ENCODE assay signal across 12 cellular contexts in genomic region chr3:195268608-195269309, GRCh38. TPM values are rescaled to one million over a fixed set of nuclear protein-coding genes. Genes with fewer than 3 reads are reported as not detected.
DNase-seq lines count a peak whose midpoint lies in the region; ATAC-seq, FAIRE-seq and TF ChIP-seq lines count a peak whose summit lies in the region.
"Had no signal": no experiment of that assay in that cellular context is flagged by ENCODE, and none has a peak within 500 bp of the region (broad histone marks: within the 10 kb centered on the region; RNA-seq: fewer than 3 reads in every experiment).

No MANE protein-coding gene starts in this region.

- H3K36me3 ChIP-seq in SK-N-SH (replicated peaks in 1 of 2; ENCODE audit: control insufficient read depth in 1 of 2, insufficient read depth in 2 of 2, low read length in 1 of 2) (peaks cover 0 to 9% of the 10 kb centered on the region in 2 experiments), GM12878 (ENCODE audit: control insufficient read depth in 2 of 2, insufficient read depth in 2 of 2, low read length in 1 of 2) (no peaks in the 10 kb centered on the region), heart right ventricle (peaks cover 0 to 24% (median 0%) of the 10 kb centered on the region in 9 donors)
- H3K36me3 ChIP-seq: ascending aorta had no signal

- H3K27ac ChIP-seq in SK-N-SH (ENCODE audit: low read depth in 2 of 2, low read length in 1 of 2), result no peak overlapping the region; a peak in 1 of 4 replicates
- no peak overlapping the region for H3K27ac ChIP-seq in GM12878 (ENCODE audit: control insufficient read depth, insufficient read depth)
- no peak overlapping the region for H3K27ac ChIP-seq in heart right ventricle
- H3K27ac ChIP-seq: 22Rv1, ascending aorta, testis had no signal

- no peaks in the 10 kb centered on the region for H3K27me3 Mint-ChIP-seq in natural killer cell treated with Interleukin-12 subunit alpha and Interleukin-12 subunit beta and Interleukin-15 and Interleukin-18, amount 100 ng/mL, for 72 hours

- no peaks in the 10 kb centered on the region for H3F3A ChIP-seq in SK-N-SH (replicated peaks; ENCODE audit: insufficient read depth)

- H3K27ac Mint-ChIP-seq in natural killer cell treated with Interleukin-12 subunit alpha and Interleukin-12 subunit beta and Interleukin-15 and Interleukin-18, amount 100 ng/mL, for 72 hours, result peak overlapping the region in 1 of 2 donors; percentile 31

- H3K9ac ChIP-seq in SK-N-SH (no peak overlapping the region), GM12878 (ENCODE audit: control insufficient read depth, insufficient read depth, low read length) (no peak overlapping the region)

- ATAC-seq in SK-N-SH treated with all-trans-retinoic acid at 6 μM for 48 hours (no peak), GM12878 (no peak), heart right ventricle (no peak)
- no peak for ATAC-seq in natural killer cell treated with Interleukin-12 subunit alpha and Interleukin-12 subunit beta and Interleukin-15 and Interleukin-18, amount 100 ng/mL, for 72 hours
- ATAC-seq: left cardiac atrium had no signal

- H3K79me2 ChIP-seq in SK-N-SH (ENCODE audit: insufficient read depth), result peaks cover 50% of the 10 kb centered on the region
- peaks cover 6% of the 10 kb centered on the region for H3K79me2 ChIP-seq in GM12878 (ENCODE audit: control insufficient read depth, insufficient read depth, low read length)

- 98% methylated on average over 9 of the region's 10 CpGs for WGBS in SK-N-SH (ENCODE audit: low lambda C conversion rate)
- 89% methylated on average over 10 of the region's 10 CpGs for WGBS in GM12878 (ENCODE audit: insufficient coverage, insufficient replicate concordance, low lambda C conversion rate, missing lambda C conversion rate)
- 96 to 98% methylated on average over 10 of the region's 10 CpGs for WGBS in heart right ventricle, 2 donors

- in situ Hi-C loops in GM12878 (cut with MboI), result loop anchor here (5.0 kb wide), 1 partner anchor 596 kb away; the partner anchor contains the start of gene LSG1

- H3K9me3 Mint-ChIP-seq in natural killer cell treated with Interleukin-12 subunit alpha and Interleukin-12 subunit beta and Interleukin-15 and Interleukin-18, amount 100 ng/mL, for 72 hours, result no peaks in the 10 kb centered on the region

- H3K4me3 Mint-ChIP-seq in natural killer cell treated with Interleukin-12 subunit alpha and Interleukin-12 subunit beta and Interleukin-15 and Interleukin-18, amount 100 ng/mL, for 72 hours, result peak overlapping the region; percentile 74

- H3K4me2 ChIP-seq in SK-N-SH (peak overlapping the region; percentile 99; the same call in 1 of the 2 replicates), GM12878 (ENCODE audit: control insufficient read depth, insufficient read depth) (peak overlapping the region; percentile 7; the same call in 1 of the 2 replicates)

- H2AFZ ChIP-seq in SK-N-SH (ENCODE audit: low read depth), result no peak overlapping the region
- H2AFZ ChIP-seq in GM12878 (ENCODE audit: control insufficient read depth, low read depth, low read length), result no peak overlapping the region

- H3K36me3 Mint-ChIP-seq in natural killer cell treated with Interleukin-12 subunit alpha and Interleukin-12 subunit beta and Interleukin-15 and Interleukin-18, amount 100 ng/mL, for 72 hours, result no peaks in the 10 kb centered on the region

- H3K27me3 ChIP-seq in SK-N-SH (ENCODE audit: insufficient read depth), result no peaks in the 10 kb centered on the region
- no peaks in the 10 kb centered on the region for H3K27me3 ChIP-seq in GM12878 (replicated peaks in 1 of 2; ENCODE audit: control insufficient read depth in 2 of 2, insufficient read depth in 2 of 2, low read length in 1 of 2)
- H3K27me3 ChIP-seq in heart right ventricle, result no peaks in the 10 kb centered on the region
- H3K27me3 ChIP-seq: ascending aorta, testis had no signal

- TF ChIP-seq RAD21 in SK-N-SH (IDR thresholded peaks at IDR 0.05; ENCODE audit: low read length) (no peak), GM12878 (IDR thresholded peaks at IDR 0.05; ENCODE audit: insufficient read depth, low read depth, low read length) (no peak)

- SMC1A ChIA-PET in GM12878 (lab: Charles Lee; ENCODE audit: uncharacterized antibody, unreplicated experiment), result interaction anchor here (0.6 to 4.3 kb wide), 4 partner anchors 256 to 659 kb away, joined by 3 to 66 read pairs (median 26); no protein-coding TSS in a partner anchor

- H3K4me3 ChIP-seq in SK-N-SH (ENCODE audit: low read depth in 2 of 2, low read length in 1 of 2) (no peak overlapping the region), HFF-Myc (replicated peaks; ENCODE audit: low read depth, low read length) (peak overlapping the region; percentile 79), GM12878 (0 out of 2 replicates have a peak overlapping the region, but pooled peaks have one; percentile 85), heart right ventricle (no peak overlapping the region)
- H3K4me3 ChIP-seq: testis had no signal

- H3K9me3 ChIP-seq in SK-N-SH (no peaks in the 10 kb centered on the region), GM12878 (replicated peaks; ENCODE audit: control insufficient read depth, insufficient read depth, low read length) (no peaks in the 10 kb centered on the region), heart right ventricle (no peaks in the 10 kb centered on the region)
- H3K9me3 ChIP-seq: ascending aorta, testis had no signal

- H4K20me1 ChIP-seq in SK-N-SH (ENCODE audit: insufficient read depth) (peaks cover 6% of the 10 kb centered on the region; the same call in 1 of the 2 replicates), GM12878 (ENCODE audit: control insufficient read depth, insufficient read depth) (no peaks in the 10 kb centered on the region)

- no TSS peak for BruUV-seq in GM12878 (replicated peaks; lab: Mats Ljungman, UMichigan)

- POLR2A ChIA-PET in SK-N-SH (lab: Yijun Ruan, JAX), result no interaction called here
- POLR2A ChIA-PET in GM12878 (lab: Charles Lee), result interaction anchor here (0.7 to 1.0 kb wide), 2 partner anchors 274 to 712 kb away, joined by 3 to 4 read pairs; partner anchors contain the start of gene PPP1R2

- CTCF ChIA-PET in SK-N-SH (lab: Yijun Ruan, JAX) (interaction anchor here (1.0 to 5.9 kb wide), 10 partner anchors 9 to 596 kb away, joined by 3 to 216 read pairs (median 12); partner anchors contain the start of genes FAM43A and LSG1), GM12878 (lab: Yijun Ruan, JAX) (interaction anchor here (0.6 to 3.9 kb wide), 16 partner anchors 7 to 935 kb away, joined by 3 to 179 read pairs (median 20); partner anchors contain the start of genes ACAP2, FAM43A, LSG1 and PPP1R2)

- peaks cover 0 to 22% of the 10 kb centered on the region in 2 experiments; a peak in 2 of 4 replicates for H3K4me1 ChIP-seq in SK-N-SH (ENCODE audit: control insufficient read depth in 1 of 2, insufficient read depth in 2 of 2, low read depth in 1 of 2, low read length in 1 of 2)
- peaks cover 10% of the 10 kb centered on the region; the same call in 1 of the 2 replicates for H3K4me1 ChIP-seq in GM12878 (ENCODE audit: control insufficient read depth, insufficient read depth, low read length)
- peaks cover 8 to 30% (median 23%) of the 10 kb centered on the region in 9 donors for H3K4me1 ChIP-seq in heart right ventricle

- no peak for TF ChIP-seq EP300 in SK-N-SH (IDR thresholded peaks at IDR 0.05; ENCODE audit: borderline replicate concordance in 1 of 2, low read depth in 1 of 2, low read length in 1 of 2)
- no peak for TF ChIP-seq EP300 in GM12878 (IDR thresholded peaks at IDR 0.05; ENCODE audit: borderline replicate concordance in 1 of 2, control insufficient read depth in 1 of 2, low read depth in 2 of 2, low read length in 2 of 2)

- H3K4me1 Mint-ChIP-seq in natural killer cell treated with Interleukin-12 subunit alpha and Interleukin-12 subunit beta and Interleukin-15 and Interleukin-18, amount 100 ng/mL, for 72 hours (ENCODE audit: low read depth in 2 of 2), result peaks cover 26 to 28% of the 10 kb centered on the region in 2 donors

- FAIRE-seq in GM12878 (lab: Jason Lieb, UNC), result no peak

- H3K9me2 ChIP-seq in SK-N-SH, result no peaks in the 10 kb centered on the region

- intact Hi-C loops in GM12878 (cut with micrococcal nuclease; ENCODE audit: unreplicated experiment), result loop anchor here (10.0 kb wide), 1 partner anchor 934 kb away; no protein-coding TSS in a partner anchor
- intact Hi-C loops in heart right ventricle (cut with DNase I), result no loop called here

- TF ChIP-seq CTCF in SK-N-SH (IDR thresholded peaks at IDR 0.05), result no peak
- no peak for TF ChIP-seq CTCF in HFF-Myc (IDR thresholded peaks at IDR 0.05; ENCODE audit: low read depth, low read length, missing control alignments)
- no peak for TF ChIP-seq CTCF in GM12878 (IDR thresholded peaks at IDR 0.05 in 2 of 3, conservative IDR thresholded peaks at IDR 0.05 in 1 of 3; ENCODE audit: control insufficient read depth in 2 of 3, extremely low read depth in 1 of 3, insufficient read depth in 1 of 3, low read depth in 3 of 3, low read length in 3 of 3)
- TF ChIP-seq CTCF in heart right ventricle (IDR thresholded peaks at IDR 0.05), result no peak

- no peak for DNase-seq in SK-N-SH
- DNase-seq in HFF-Myc (ENCODE audit: extremely low read depth, low read depth), result no peak
- no peak for DNase-seq in GM12878 (ENCODE audit: low read depth, low spot score)
- no peak for DNase-seq in natural killer cell treated with Interleukin-12 subunit alpha and Interleukin-12 subunit beta and Interleukin-15 and Interleukin-18, amount 100 ng/mL, for 72 hours (ENCODE audit: low spot score)
- no peak for DNase-seq in heart right ventricle
- DNase-seq in epidermal melanocyte (ENCODE audit: insufficient read length, low spot score), result no peak
- no peak for DNase-seq in SIG-M5 (lab: John Stamatoyannopoulos, UW)
- DNase-seq: left cardiac atrium, testis had no signal

- no peak for TF ChIP-seq POLR2A in GM12878 (IDR thresholded peaks at IDR 0.05; ENCODE audit: low read depth, low read length)

- RAD21 ChIA-PET in GM12878 (lab: Charles Lee; ENCODE audit: unreplicated experiment), result interaction anchor here (0.8 to 3.5 kb wide), 5 partner anchors 141 to 586 kb away, joined by 3 to 84 read pairs (median 32); partner anchors contain the start of gene PPP1R2

RNA-seq across cellular contexts. Expression of gene XXYLT1, which starts 2.2 kb away (rescaled TPM):
- 22.1 and 22.6 TPM in 2 replicates for polyA plus RNA-seq in SK-N-SH (2012; rRNA removed)
- 16.8 and 22.2 TPM in 2 replicates for polyA plus RNA-seq in SK-N-SH (2012; cell fraction: cytosol; rRNA removed)
- 18.7 and 23.2 TPM in 2 replicates for polyA plus RNA-seq in SK-N-SH (2012; cell fraction: nucleus; rRNA removed)
- total RNA-seq in GM12878 (2013; cell fraction: nucleolus; rRNA removed), result 3.3 and 6.3 TPM in 2 replicates
- total RNA-seq in GM12878 (2014; rRNA removed), result 13.8 and 14.2 TPM in 2 replicates
- total RNA-seq in GM12878 (2014; rRNA removed; fragmentation: Illumina TruSeq; extraction: Trizol), result 7.0 and 8.4 TPM in 2 replicates
- 12.4 TPM in 2 replicates for total RNA-seq in GM12878 (2021)
- polyA plus RNA-seq in GM12878 (2011; ENCODE audit: low read depth), result 2.3 TPM
- polyA plus RNA-seq in GM12878 (2011; rRNA removed), result 4.7 and 7.4 TPM in 2 replicates
- 8.5 and 11.3 TPM in 2 replicates for polyA plus RNA-seq in GM12878 (2011; cell fraction: cytosol; rRNA removed)
- 4.8 and 6.5 TPM in 2 replicates for polyA plus RNA-seq in GM12878 (2011; cell fraction: nucleus; rRNA removed)
- polyA plus RNA-seq in GM12878 (2012), result 3.9 and 4.2 TPM in 2 replicates
- polyA plus RNA-seq in GM12878 (2014; fragmentation: Illumina TruSeq; extraction: Trizol), result 8.4 and 9.0 TPM in 2 replicates
- 1 to 10 TPM; 1.2 to 3.2 TPM for polyA plus RNA-seq in GM12878 (2014; fragmentation: Nextera tagmentation; extraction: Ambion mirVana)
- polyA plus RNA-seq in GM12878 (2014; rRNA removed), result 10.7 and 12.1 TPM in 2 replicates
- 10 to 100 TPM in 1 of 2 experiments, 1 to 10 TPM in 1; 9.7 to 11.2 TPM for polyA plus RNA-seq in GM12878 (2016; fragmentation: Nextera tagmentation; extraction: Ambion mirVana)
- polyA minus RNA-seq in GM12878 (2011; rRNA and poly(A)+ RNA removed), result 7.1 and 7.4 TPM in 2 replicates
- polyA minus RNA-seq in GM12878 (2011; cell fraction: cytosol; rRNA and poly(A)+ RNA removed), result 4.1 and 5.6 TPM in 2 replicates
- 5.8 and 10.0 TPM in 2 replicates for polyA minus RNA-seq in GM12878 (2011; cell fraction: nucleus; rRNA and poly(A)+ RNA removed)
- total RNA-seq in natural killer cell treated with Interleukin-12 subunit alpha and Interleukin-12 subunit beta and Interleukin-15 and Interleukin-18, amount 100 ng/mL, for 72 hours, result 10 to 100 TPM; 10.5 to 16.2 TPM
- total RNA-seq in heart right ventricle, result 1 to 10 TPM; 2.2 to 7.2 (median 3.6) TPM
- polyA plus RNA-seq in heart right ventricle, result 1 to 10 TPM; 2.7 to 4.5 TPM

Comparison
In these comparisons a context has a peak if more than half of its experiments do, and no peak if none do; other contexts are left out.
1. H3K4me3 ChIP-seq: peak in HFF-Myc (single experiment) and GM12878 (single experiment); none in SK-N-SH (0 of 2) and heart right ventricle (0 of 10).